In genomic region chr22:20968281-20968977, GRCh38 we compare ENCODE assay signal across 20 cellular contexts. TPM values are rescaled to one million over a fixed set of nuclear protein-coding genes. Genes with fewer than 3 reads are reported as not detected.
DNase-seq lines count a peak whose midpoint lies in the region; ATAC-seq, FAIRE-seq and TF ChIP-seq lines count a peak whose summit lies in the region.
"Had no signal": no experiment of that assay in that cellular context is flagged by ENCODE, and none has a peak within 500 bp of the region (broad histone marks: within the 10 kb centered on the region; RNA-seq: fewer than 3 reads in every experiment).

No MANE protein-coding gene starts in this region.

- H3K4me3 ChIP-seq in SK-N-SH (ENCODE audit: low read depth in 2 of 2, low read length in 1 of 2) (no peak overlapping the region), GM12878 (no peak overlapping the region), spleen (no peak overlapping the region)
- H3K4me3 ChIP-seq: cardiac muscle cell, transverse colon had no signal

- no peak overlapping the region for H3K27ac ChIP-seq in SK-N-SH (ENCODE audit: low read depth in 2 of 2, low read length in 1 of 2)
- no peak overlapping the region for H3K27ac ChIP-seq in GM12878 (ENCODE audit: control insufficient read depth, insufficient read depth)
- peak overlapping the region in 4 of 8 donors; percentile 17 to 61 (median 52) for H3K27ac ChIP-seq in spleen
- H3K27ac ChIP-seq: cardiac muscle cell, KMS-11 had no signal

- H2AFZ ChIP-seq in SK-N-SH (ENCODE audit: low read depth) (no peak overlapping the region), GM12878 (ENCODE audit: control insufficient read depth, low read depth, low read length) (no peak overlapping the region)

- POLR2A ChIA-PET in SK-N-SH (lab: Yijun Ruan, JAX) = interaction anchor here (0.6 to 1.1 kb wide), 3 partner anchors 14 to 47 kb away, joined by 3 to 5 read pairs (median 3); partner anchors contain the start of genes LZTR1 and THAP7
- POLR2A ChIA-PET in GM12878 (lab: Charles Lee) = no interaction called here

- no TSS peak for BruUV-seq in GM12878 (replicated peaks; lab: Mats Ljungman, UMichigan)

- H3K9ac ChIP-seq in SK-N-SH (no peak overlapping the region), GM12878 (ENCODE audit: control insufficient read depth, insufficient read depth, low read length) (no peak overlapping the region)
- H3K9ac ChIP-seq: KMS-11 had no signal

- TF ChIP-seq CTCF in SK-N-SH (IDR thresholded peaks at IDR 0.05) (no peak), GM12878 (IDR thresholded peaks at IDR 0.05 in 2 of 3, conservative IDR thresholded peaks at IDR 0.05 in 1 of 3; ENCODE audit: control insufficient read depth in 2 of 3, extremely low read depth in 1 of 3, insufficient read depth in 1 of 3, low read depth in 3 of 3, low read length in 3 of 3) (no peak), spleen (IDR thresholded peaks at IDR 0.05 in 8 of 11, conservative IDR thresholded peaks at IDR 0.05 in 3 of 11) (no peak)

- no peak for TF ChIP-seq RAD21 in SK-N-SH (IDR thresholded peaks at IDR 0.05; ENCODE audit: low read length)
- no peak for TF ChIP-seq RAD21 in GM12878 (IDR thresholded peaks at IDR 0.05; ENCODE audit: insufficient read depth, low read depth, low read length)

- H3K36me3 ChIP-seq in SK-N-SH (replicated peaks in 1 of 2; ENCODE audit: control insufficient read depth in 1 of 2, insufficient read depth in 2 of 2, low read length in 1 of 2) (no peaks in the 10 kb centered on the region), GM12878 (ENCODE audit: control insufficient read depth in 2 of 2, insufficient read depth in 2 of 2, low read length in 1 of 2) (no peaks in the 10 kb centered on the region), spleen (no peaks in the 10 kb centered on the region)
- H3K36me3 ChIP-seq: cardiac muscle cell, transverse colon had no signal

- peaks cover 0 to 24% of the 10 kb centered on the region in 2 experiments; a peak in 1 of 4 replicates for H3K4me1 ChIP-seq in SK-N-SH (ENCODE audit: control insufficient read depth in 1 of 2, insufficient read depth in 2 of 2, low read depth in 1 of 2, low read length in 1 of 2)
- H3K4me1 ChIP-seq in GM12878 (ENCODE audit: control insufficient read depth, insufficient read depth, low read length) = peaks cover 3% of the 10 kb centered on the region; the same call in 1 of the 2 replicates
- peaks cover 6 to 76% (median 53%) of the 10 kb centered on the region in 6 donors for H3K4me1 ChIP-seq in spleen

- H3K4me2 ChIP-seq in SK-N-SH (no peak overlapping the region), GM12878 (ENCODE audit: control insufficient read depth, insufficient read depth) (no peak overlapping the region)
- H3K4me2 ChIP-seq: KMS-11 had no signal

- H4K20me1 ChIP-seq in SK-N-SH (ENCODE audit: insufficient read depth) (no peaks in the 10 kb centered on the region), GM12878 (ENCODE audit: control insufficient read depth, insufficient read depth) (no peaks in the 10 kb centered on the region)

- H3K27me3 ChIP-seq in SK-N-SH (ENCODE audit: insufficient read depth) = no peaks in the 10 kb centered on the region
- peaks cover 2 to 4% of the 10 kb centered on the region in 2 experiments; a peak in 3 of 4 replicates for H3K27me3 ChIP-seq in GM12878 (replicated peaks in 1 of 2; ENCODE audit: control insufficient read depth in 2 of 2, insufficient read depth in 2 of 2, low read length in 1 of 2)
- H3K27me3 ChIP-seq in spleen (replicated peaks in 1 of 7) = peaks cover 0 to 25% (median 16%) of the 10 kb centered on the region in 7 donors

- no peak for ATAC-seq in SK-N-SH treated with all-trans-retinoic acid at 6 μM for 48 hours
- peak; percentile 63 for ATAC-seq in GM12878
- ATAC-seq in GM19467 (IDR thresholded peaks at IDR 0.05; ENCODE audit: unreplicated experiment) = no peak
- ATAC-seq: left colon had no signal

- DNase-seq in SK-N-SH (peak; percentile 25), NOMO-1 treated with dmso at 0.1 percent for 144 hours (lab: John Stamatoyannopoulos, UW; ENCODE audit: unreplicated experiment) (peak; percentile 40), GM12878 (ENCODE audit: low read depth, low spot score) (no peak), spleen (peak; percentile 70), OCI-M2 (lab: John Stamatoyannopoulos, UW; ENCODE audit: unreplicated experiment) (no peak)
- DNase-seq in stimulated activated naive CD4-positive, alpha-beta T cell (lab: John Stamatoyannopoulos, UW) = no peak
- DNase-seq: 8988T; CD4-positive, alpha-beta T cell; DND-41; hippocampal formation; left colon; NCI-H146; NCI-H345; NK-92 treated with Interleukin-12 subunit alpha and Interleukin-12 subunit beta, amount 100 ng/mL, for 24 hours; small intestine; transverse colon had no signal

- TF ChIP-seq POLR2A in GM12878 (IDR thresholded peaks at IDR 0.05; ENCODE audit: low read depth, low read length) (no peak), spleen (IDR thresholded peaks at IDR 0.05) (no peak)

- RAD21 ChIA-PET in GM12878 (lab: Charles Lee; ENCODE audit: unreplicated experiment) = no interaction called here

- intact Hi-C loops in GM12878 (cut with micrococcal nuclease; ENCODE audit: unreplicated experiment) (no loop called here), spleen (cut with DNase I; ENCODE audit: low total_unique reads) (loop anchor here (10.0 kb wide), 1 partner anchor 46 kb away; the partner anchor contains the start of gene P2RX6)

- 95% methylated on average over 6 of the region's 7 CpGs for WGBS in SK-N-SH (ENCODE audit: low lambda C conversion rate)
- WGBS in GM12878 (ENCODE audit: insufficient coverage, insufficient replicate concordance, low lambda C conversion rate, missing lambda C conversion rate) = 34% methylated on average over 7 of the region's 7 CpGs
- 66 to 78% (median 70%) methylated on average over 6 to 7 of the region's 7 CpGs for WGBS in spleen, 5 donors

- H3K9me3 ChIP-seq in SK-N-SH (no peaks in the 10 kb centered on the region), GM12878 (replicated peaks; ENCODE audit: control insufficient read depth, insufficient read depth, low read length) (no peaks in the 10 kb centered on the region), spleen (no peaks in the 10 kb centered on the region)
- H3K9me3 ChIP-seq: transverse colon had no signal

- H3F3A ChIP-seq in SK-N-SH (replicated peaks; ENCODE audit: insufficient read depth) = no peaks in the 10 kb centered on the region

- TF ChIP-seq EP300 in SK-N-SH (IDR thresholded peaks at IDR 0.05; ENCODE audit: borderline replicate concordance in 1 of 2, low read depth in 1 of 2, low read length in 1 of 2) (no peak), GM12878 (IDR thresholded peaks at IDR 0.05; ENCODE audit: borderline replicate concordance in 1 of 2, control insufficient read depth in 1 of 2, low read depth in 2 of 2, low read length in 2 of 2) (no peak)

- no peaks in the 10 kb centered on the region for H3K9me2 ChIP-seq in SK-N-SH

- no peaks in the 10 kb centered on the region for H3K79me2 ChIP-seq in SK-N-SH (ENCODE audit: insufficient read depth)
- no peaks in the 10 kb centered on the region for H3K79me2 ChIP-seq in GM12878 (ENCODE audit: control insufficient read depth, insufficient read depth, low read length)

- CTCF ChIA-PET in SK-N-SH (lab: Yijun Ruan, JAX) = interaction anchor here (0.8 to 2.5 kb wide), 6 partner anchors 11 to 134 kb away, joined by 3 to 11 read pairs (median 4); partner anchors contain the start of gene LZTR1
- CTCF ChIA-PET in GM12878 (lab: Yijun Ruan, JAX) = no interaction called here

- SMC1A ChIA-PET in GM12878 (lab: Charles Lee; ENCODE audit: uncharacterized antibody, unreplicated experiment) = no interaction called here

- in situ Hi-C loops in GM12878 (cut with MboI) = no loop called here

- no peak for FAIRE-seq in GM12878 (lab: Jason Lieb, UNC)
- FAIRE-seq: small intestine had no signal

RNA-seq across cellular contexts. Expression of gene AIFM3, which starts 1.4 kb away (rescaled TPM):
- polyA plus RNA-seq in SK-N-SH (2012; rRNA removed) (1.3 and 1.7 TPM in 2 replicates), GM12878 (2011; rRNA removed) (not detected in 2 replicates), GM12878 (2014; fragmentation: Illumina TruSeq; extraction: Trizol) (not detected in 2 replicates), GM12878 (2014; fragmentation: Nextera tagmentation; extraction: Ambion mirVana) (not detected), GM12878 (2014; rRNA removed) (0.04 and 0.15 TPM in 2 replicates), GM12878 (2016; fragmentation: Nextera tagmentation; extraction: Ambion mirVana) (under 1 TPM in 1 of 2 experiments, not detected in 1; 0.06 TPM), spleen (1 to 10 TPM; 2.0 to 6.0 (median 5.3) TPM)
- 0.77 and 0.98 TPM in 2 replicates for polyA plus RNA-seq in SK-N-SH (2012; cell fraction: cytosol; rRNA removed)
- polyA plus RNA-seq in SK-N-SH (2012; cell fraction: nucleus; rRNA removed) = 4.7 and 6.1 TPM in 2 replicates
- 0.61 TPM in 1 of 2 replicates, not detected in the other for total RNA-seq in GM12878 (2013; cell fraction: nucleolus; rRNA removed)
- total RNA-seq in GM12878 (2014; rRNA removed) (0.11 and 0.34 TPM in 2 replicates), GM12878 (2014; rRNA removed; fragmentation: Illumina TruSeq; extraction: Trizol) (not detected in 2 replicates), GM12878 (2021) (0.26 and 0.40 TPM in 2 replicates), spleen (1 to 10 TPM; 3.7 to 8.7 (median 6.1) TPM)
- not detected for polyA plus RNA-seq in GM12878 (2011; ENCODE audit: low read depth)
- 0.03 TPM in 1 of 2 replicates, not detected in the other for polyA plus RNA-seq in GM12878 (2011; cell fraction: cytosol; rRNA removed)
- polyA plus RNA-seq in GM12878 (2011; cell fraction: nucleus; rRNA removed) = 0.24 and 0.31 TPM in 2 replicates
- 0.32 and 0.45 TPM in 2 replicates for polyA plus RNA-seq in GM12878 (2012)
- polyA minus RNA-seq in GM12878 (2011; rRNA and poly(A)+ RNA removed) = not detected in 2 replicates
- polyA minus RNA-seq in GM12878 (2011; cell fraction: cytosol; rRNA and poly(A)+ RNA removed) = not detected in 2 replicates
- polyA minus RNA-seq in GM12878 (2011; cell fraction: nucleus; rRNA and poly(A)+ RNA removed) = not detected in 2 replicates

RNA-seq across cellular contexts. Expression of gene LZTR1, which starts 13.7 kb away (rescaled TPM):
- polyA plus RNA-seq in SK-N-SH (2012; rRNA removed) (37.7 and 41.5 TPM in 2 replicates), GM12878 (2011; rRNA removed) (8.7 and 17.5 TPM in 2 replicates), GM12878 (2014; fragmentation: Illumina TruSeq; extraction: Trizol) (16.6 and 25.1 TPM in 2 replicates), GM12878 (2014; fragmentation: Nextera tagmentation; extraction: Ambion mirVana) (1 to 10 TPM in 1 of 2 experiments, under 1 TPM in 1; 0.82 to 1.1 TPM), GM12878 (2014; rRNA removed) (44.0 and 50.1 TPM in 2 replicates), GM12878 (2016; fragmentation: Nextera tagmentation; extraction: Ambion mirVana) (10 to 100 TPM; 15.0 to 21.2 TPM), spleen (10 to 100 TPM; 21.9 to 44.5 (median 32.6) TPM)
- 11.9 and 15.0 TPM in 2 replicates for polyA plus RNA-seq in SK-N-SH (2012; cell fraction: cytosol; rRNA removed)
- 294 and 344 TPM in 2 replicates for polyA plus RNA-seq in SK-N-SH (2012; cell fraction: nucleus; rRNA removed)
- total RNA-seq in GM12878 (2013; cell fraction: nucleolus; rRNA removed) = 77.5 and 89.4 TPM in 2 replicates
- total RNA-seq in GM12878 (2014; rRNA removed) (31.8 and 35.2 TPM in 2 replicates), GM12878 (2014; rRNA removed; fragmentation: Illumina TruSeq; extraction: Trizol) (13.9 and 14.5 TPM in 2 replicates), GM12878 (2021) (42.8 and 50.3 TPM in 2 replicates), spleen (10 to 100 TPM; 52.5 to 76.2 (median 62.6) TPM)
- polyA plus RNA-seq in GM12878 (2011; ENCODE audit: low read depth) = 10.7 TPM
- polyA plus RNA-seq in GM12878 (2011; cell fraction: cytosol; rRNA removed) = 12.6 and 20.5 TPM in 2 replicates
- 168 and 188 TPM in 2 replicates for polyA plus RNA-seq in GM12878 (2011; cell fraction: nucleus; rRNA removed)
- 19.4 and 21.7 TPM in 2 replicates for polyA plus RNA-seq in GM12878 (2012)
- polyA minus RNA-seq in GM12878 (2011; rRNA and poly(A)+ RNA removed) = 17.0 and 18.1 TPM in 2 replicates
- polyA minus RNA-seq in GM12878 (2011; cell fraction: cytosol; rRNA and poly(A)+ RNA removed) = 7.6 TPM in 2 replicates
- polyA minus RNA-seq in GM12878 (2011; cell fraction: nucleus; rRNA and poly(A)+ RNA removed) = 35.8 and 46.1 TPM in 2 replicates

RNA-seq across cellular contexts. Expression of gene THAP7, which starts 33.5 kb away (rescaled TPM):
- polyA plus RNA-seq in SK-N-SH (2012; rRNA removed) (26.3 and 32.0 TPM in 2 replicates), GM12878 (2011; rRNA removed) (8.3 and 16.9 TPM in 2 replicates), GM12878 (2014; fragmentation: Illumina TruSeq; extraction: Trizol) (3.5 and 10.5 TPM in 2 replicates), GM12878 (2014; fragmentation: Nextera tagmentation; extraction: Ambion mirVana) (1 to 10 TPM in 1 of 2 experiments, under 1 TPM in 1; 0.66 to 6.9 TPM), GM12878 (2014; rRNA removed) (52.8 and 53.4 TPM in 2 replicates), GM12878 (2016; fragmentation: Nextera tagmentation; extraction: Ambion mirVana) (10 to 100 TPM; 54.4 to 58.3 TPM), spleen (10 to 100 TPM; 31.8 to 53.3 (median 47.5) TPM)
- polyA plus RNA-seq in SK-N-SH (2012; cell fraction: cytosol; rRNA removed) = 13.8 and 18.1 TPM in 2 replicates
- polyA plus RNA-seq in SK-N-SH (2012; cell fraction: nucleus; rRNA removed) = 74.4 and 90.6 TPM in 2 replicates
- total RNA-seq in GM12878 (2013; cell fraction: nucleolus; rRNA removed) = 41.0 and 46.0 TPM in 2 replicates
- total RNA-seq in GM12878 (2014; rRNA removed) (52.2 and 52.9 TPM in 2 replicates), GM12878 (2014; rRNA removed; fragmentation: Illumina TruSeq; extraction: Trizol) (10.5 and 13.6 TPM in 2 replicates), GM12878 (2021) (30.5 and 35.7 TPM in 2 replicates), spleen (10 to 100 TPM; 16.7 to 38.7 (median 26.5) TPM)
- polyA plus RNA-seq in GM12878 (2011; ENCODE audit: low read depth) = 5.7 TPM
- 24.9 and 45.9 TPM in 2 replicates for polyA plus RNA-seq in GM12878 (2011; cell fraction: cytosol; rRNA removed)
- polyA plus RNA-seq in GM12878 (2011; cell fraction: nucleus; rRNA removed) = 46.3 and 60.5 TPM in 2 replicates
- 19.7 and 19.8 TPM in 2 replicates for polyA plus RNA-seq in GM12878 (2012)
- 10.5 and 27.7 TPM in 2 replicates for polyA minus RNA-seq in GM12878 (2011; rRNA and poly(A)+ RNA removed)
- polyA minus RNA-seq in GM12878 (2011; cell fraction: cytosol; rRNA and poly(A)+ RNA removed) = 8.0 and 9.8 TPM in 2 replicates
- polyA minus RNA-seq in GM12878 (2011; cell fraction: nucleus; rRNA and poly(A)+ RNA removed) = 49.2 and 68.4 TPM in 2 replicates

RNA-seq across cellular contexts. Expression of gene P2RX6, which starts 46.5 kb away (rescaled TPM):
- polyA plus RNA-seq in SK-N-SH (2012; rRNA removed) (7.1 and 12.9 TPM in 2 replicates), GM12878 (2011; rRNA removed) (0.06 and 0.07 TPM in 2 replicates), GM12878 (2014; fragmentation: Illumina TruSeq; extraction: Trizol) (0.03 TPM in 1 of 2 replicates, not detected in the other), GM12878 (2014; fragmentation: Nextera tagmentation; extraction: Ambion mirVana) (not detected), GM12878 (2014; rRNA removed) (not detected in 2 replicates), GM12878 (2016; fragmentation: Nextera tagmentation; extraction: Ambion mirVana) (under 1 TPM; 0.06 to 0.21 TPM), spleen (1 to 10 TPM in 2 of 3 donors, under 1 TPM in 1; 0.86 to 5.6 (median 2.7) TPM)
- 1.4 and 2.6 TPM in 2 replicates for polyA plus RNA-seq in SK-N-SH (2012; cell fraction: cytosol; rRNA removed)
- 78.5 and 91.0 TPM in 2 replicates for polyA plus RNA-seq in SK-N-SH (2012; cell fraction: nucleus; rRNA removed)
- total RNA-seq in GM12878 (2013; cell fraction: nucleolus; rRNA removed) = 0.31 and 0.34 TPM in 2 replicates
- total RNA-seq in GM12878 (2014; rRNA removed) (0.11 TPM in 1 of 2 replicates, not detected in the other), GM12878 (2014; rRNA removed; fragmentation: Illumina TruSeq; extraction: Trizol) (not detected in 2 replicates), GM12878 (2021) (0.13 TPM in 1 of 2 replicates, not detected in the other), spleen (10 to 100 TPM in 2 of 7 donors, 1 to 10 TPM in 5; 3.2 to 14.4 (median 4.5) TPM)
- polyA plus RNA-seq in GM12878 (2011; ENCODE audit: low read depth) = not detected
- polyA plus RNA-seq in GM12878 (2011; cell fraction: cytosol; rRNA removed) = 0.02 and 0.09 TPM in 2 replicates
- 0.66 and 0.70 TPM in 2 replicates for polyA plus RNA-seq in GM12878 (2011; cell fraction: nucleus; rRNA removed)
- 0.08 and 0.14 TPM in 2 replicates for polyA plus RNA-seq in GM12878 (2012)
- polyA minus RNA-seq in GM12878 (2011; rRNA and poly(A)+ RNA removed) = 0.15 TPM in 1 of 2 replicates, not detected in the other
- polyA minus RNA-seq in GM12878 (2011; cell fraction: cytosol; rRNA and poly(A)+ RNA removed) = not detected in 2 replicates
- 0.12 and 0.57 TPM in 2 replicates for polyA minus RNA-seq in GM12878 (2011; cell fraction: nucleus; rRNA and poly(A)+ RNA removed)

RNA-seq across cellular contexts. Expression of gene CRKL, which starts 51.2 kb away (rescaled TPM):
- polyA plus RNA-seq in SK-N-SH (2012; rRNA removed) (9.6 and 10.2 TPM in 2 replicates), GM12878 (2011; rRNA removed) (32.4 and 39.3 TPM in 2 replicates), GM12878 (2014; fragmentation: Illumina TruSeq; extraction: Trizol) (36.7 and 37.5 TPM in 2 replicates), GM12878 (2014; fragmentation: Nextera tagmentation; extraction: Ambion mirVana) (10 to 100 TPM; 12.6 to 17.1 TPM), GM12878 (2014; rRNA removed) (29.9 and 33.4 TPM in 2 replicates), GM12878 (2016; fragmentation: Nextera tagmentation; extraction: Ambion mirVana) (10 to 100 TPM; 32.4 to 33.0 TPM), spleen (10 to 100 TPM; 11.5 to 17.9 (median 12.2) TPM)
- 12.2 and 12.7 TPM in 2 replicates for polyA plus RNA-seq in SK-N-SH (2012; cell fraction: cytosol; rRNA removed)
- polyA plus RNA-seq in SK-N-SH (2012; cell fraction: nucleus; rRNA removed) = 6.8 and 8.9 TPM in 2 replicates
- 54.3 and 59.4 TPM in 2 replicates for total RNA-seq in GM12878 (2013; cell fraction: nucleolus; rRNA removed)
- total RNA-seq in GM12878 (2014; rRNA removed) (30.8 and 36.6 TPM in 2 replicates), GM12878 (2014; rRNA removed; fragmentation: Illumina TruSeq; extraction: Trizol) (25.8 and 25.9 TPM in 2 replicates), GM12878 (2021) (57.8 and 61.2 TPM in 2 replicates), spleen (10 to 100 TPM; 56.7 to 65.3 (median 58.1) TPM)
- polyA plus RNA-seq in GM12878 (2011; ENCODE audit: low read depth) = 22.0 TPM
- polyA plus RNA-seq in GM12878 (2011; cell fraction: cytosol; rRNA removed) = 28.8 and 43.0 TPM in 2 replicates
- polyA plus RNA-seq in GM12878 (2011; cell fraction: nucleus; rRNA removed) = 22.1 and 24.7 TPM in 2 replicates
- polyA plus RNA-seq in GM12878 (2012) = 27.8 and 37.1 TPM in 2 replicates
- 45.3 and 48.0 TPM in 2 replicates for polyA minus RNA-seq in GM12878 (2011; rRNA and poly(A)+ RNA removed)
- polyA minus RNA-seq in GM12878 (2011; cell fraction: cytosol; rRNA and poly(A)+ RNA removed) = 20.0 and 26.6 TPM in 2 replicates
- 11.0 and 15.2 TPM in 2 replicates for polyA minus RNA-seq in GM12878 (2011; cell fraction: nucleus; rRNA and poly(A)+ RNA removed)

Comparison
In these comparisons a context has a peak if more than half of its experiments do, and no peak if none do; other contexts are left out.
1. DNase-seq: peak in SK-N-SH (single experiment), NOMO-1 treated with dmso at 0.1 percent for 144 hours (single experiment) and spleen (single experiment); none in GM12878 (single experiment), OCI-M2 (single experiment) and stimulated activated naive CD4-positive, alpha-beta T cell (0 of 6).